Comparison of ENCODE assay signal across 28 cellular contexts in the genomic region with DNA sequence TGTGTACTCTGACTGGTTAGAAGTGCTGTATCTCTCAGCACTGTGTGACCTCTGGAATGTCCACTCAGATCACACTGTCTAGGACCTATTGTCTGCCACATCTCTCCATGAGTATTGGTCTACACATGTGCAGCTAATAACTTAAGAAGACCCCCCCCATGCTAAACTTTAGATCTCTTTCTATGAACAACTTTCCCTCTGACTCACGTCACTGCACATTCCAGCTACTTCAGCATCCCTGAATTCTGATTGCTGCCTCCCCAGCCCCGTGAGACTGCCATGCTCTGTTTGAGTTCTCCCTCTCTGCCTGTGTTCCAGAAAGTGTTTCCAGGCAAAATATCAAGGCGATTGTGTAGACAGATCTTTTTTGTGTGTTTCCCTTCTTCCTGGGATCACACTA. TPM values are rescaled to one million over a fixed set of nuclear protein-coding genes. Genes with fewer than 3 reads are reported as not detected.
"Had no signal": no experiment of that assay in that cellular context is flagged by ENCODE, and none has a peak within 500 bp of the region (broad histone marks: within the 10 kb centered on the region; RNA-seq: fewer than 3 reads in every experiment).

No MANE protein-coding gene starts in this region.

- H3K27me3 ChIP-seq: cardiac muscle cell, SJSA1 had no signal

- H3K27ac Mint-ChIP-seq: activated CD8-positive, alpha-beta T cell treated with anti-CD3 and anti-CD28 coated beads, Interleukin-2, amount 10 ng/mL, durations not matched to agents 7 days and 5 days; activated naive CD4-positive, alpha-beta T cell treated with anti-CD3 and anti-CD28 coated beads, Interleukin-2, amount 50 U/mL, for 24 hours; activated T-cell treated with anti-CD3 and anti-CD28 coated beads, Interleukin-2, amount 50 U/mL, for 24 hours; activated T-helper 1 cell treated with anti-CD3 and anti-CD28 coated beads, Interleukin-12 subunit alpha, Interleukin-12 subunit beta, Interleukin-2, Interleukin-4 antibody, amounts not matched to agents 30 ng/mL and 10 ng/mL and 1 ng/mL, durations not matched to agents 14 hours and 24 hours and 36 hours; brain; T-helper 2 cell treated with Interferon-gamma antibody and Interleukin-4, amounts not matched to agents 5 μg/mL and 100 μg/mL, for 36 hours; WTC11 had no signal

- H3K4me3 Mint-ChIP-seq: activated CD8-positive, alpha-beta T cell treated with anti-CD3 and anti-CD28 coated beads, Interleukin-2, amount 10 ng/mL, durations not matched to agents 7 days and 5 days; activated naive CD4-positive, alpha-beta T cell treated with anti-CD3 and anti-CD28 coated beads, Interleukin-2, amount 50 U/mL, for 24 hours; activated T-cell treated with anti-CD3 and anti-CD28 coated beads, Interleukin-2, amount 50 U/mL, for 24 hours; activated T-helper 1 cell treated with anti-CD3 and anti-CD28 coated beads, Interleukin-12 subunit alpha, Interleukin-12 subunit beta, Interleukin-2, Interleukin-4 antibody, amounts not matched to agents 30 ng/mL and 10 ng/mL and 1 ng/mL, durations not matched to agents 14 hours and 24 hours and 36 hours; brain; T-helper 2 cell treated with Interferon-gamma antibody and Interleukin-4, amounts not matched to agents 5 μg/mL and 100 μg/mL, for 36 hours; WTC11 had no signal

- H3K36me3 Mint-ChIP-seq: activated naive CD4-positive, alpha-beta T cell treated with anti-CD3 and anti-CD28 coated beads, Interleukin-2, amount 50 U/mL, for 24 hours; WTC11 had no signal

- H3K36me3 ChIP-seq: cardiac muscle cell, SJSA1 had no signal

- H3K9me3 Mint-ChIP-seq: activated naive CD4-positive, alpha-beta T cell treated with anti-CD3 and anti-CD28 coated beads, Interleukin-2, amount 50 U/mL, for 24 hours; activated T-cell treated with anti-CD3 and anti-CD28 coated beads, Interleukin-2, amount 50 U/mL, for 24 hours; activated T-helper 1 cell treated with anti-CD3 and anti-CD28 coated beads, Interleukin-12 subunit alpha, Interleukin-12 subunit beta, Interleukin-2, Interleukin-4 antibody, amounts not matched to agents 30 ng/mL and 10 ng/mL and 1 ng/mL, durations not matched to agents 14 hours and 24 hours and 36 hours; T-helper 2 cell treated with Interferon-gamma antibody and Interleukin-4, amounts not matched to agents 5 μg/mL and 100 μg/mL, for 36 hours had no signal

- ATAC-seq: activated CD8-positive, alpha-beta T cell treated with anti-CD3 and anti-CD28 coated beads, Interleukin-2, amount 10 ng/mL, durations not matched to agents 7 days and 5 days; SK-N-SH treated with all-trans-retinoic acid at 6 μM for 48 hours; WTC11 had no signal

- H3K4me1 Mint-ChIP-seq: activated naive CD4-positive, alpha-beta T cell treated with anti-CD3 and anti-CD28 coated beads, Interleukin-2, amount 50 U/mL, for 24 hours; WTC11 had no signal

- H3K9me3 ChIP-seq: SJSA1 had no signal

- H3K27ac ChIP-seq: cardiac muscle cell, RWPE1, SJSA1 had no signal

- H3K4me3 ChIP-seq: cardiac muscle cell, SJSA1 had no signal

- DNase-seq: activated CD4-positive, alpha-beta T cell treated with anti-CD3 and anti-CD28 coated beads for 48 hours; activated CD4-positive, alpha-beta T cell treated with anti-CD3 and anti-CD28 coated beads, Interleukin-2, amount 50 U/mL, for 4 hours; activated CD4-positive, CD25-positive, alpha-beta regulatory T cell treated with anti-CD3 and anti-CD28 coated beads, Interleukin-2, amount 50 U/mL, for 72 hours; activated CD8-positive, alpha-beta T cell treated with anti-CD3 and anti-CD28 coated beads, Interleukin-2, amount 10 ng/mL, durations not matched to agents 7 days and 5 days; activated effector memory CD4-positive, alpha-beta T cell treated with Interleukin-2 at 50 U/mL for 16 hours; activated naive CD4-positive, alpha-beta T cell; activated T-cell treated with anti-CD3 and anti-CD28 coated beads, Interleukin-2, amount 50 U/mL, for 24 hours; aorta; KG1; NCI-H1092; NCI-H1417; NCI-H2029 treated with DMSO at 0.1 percent for 48 hours; NCI-H345; NCI-H510A; NCI-H526 treated with DMSO at 0.1 percent for 48 hours; NCI-H82; Right ventricle myocardium superior; SW 1271 had no signal

RNA-seq across cellular contexts. Expression of a gene that starts 41.8 kb away (rescaled TPM):
- total RNA-seq: MCF 10A had no signal
